Comparison of ENCODE assay signal across 11 cellular contexts in genomic region chr3:58387650-58388546, GRCh38. TPM values are rescaled to one million over a fixed set of nuclear protein-coding genes. Genes with fewer than 3 reads are reported as not detected.
DNase-seq lines count a peak whose midpoint lies in the region; ATAC-seq and TF ChIP-seq lines count a peak whose summit lies in the region.
"Had no signal": no experiment of that assay in that cellular context is flagged by ENCODE, and none has a peak within 500 bp of the region (broad histone marks: within the 10 kb centered on the region; RNA-seq: fewer than 3 reads in every experiment).

No MANE protein-coding gene starts in this region.

- WGBS in esophagus, 2 donors: 71 to 75% methylated on average over 6 of the region's 6 CpGs
- WGBS in upper lobe of left lung, 2 donors: 76 to 79% methylated on average over 6 of the region's 6 CpGs

- H3K4me3 ChIP-seq in esophagus (ENCODE audit: low read depth in 1 of 2, low read length in 2 of 2): no peak overlapping the region
- no peak overlapping the region for H3K4me3 ChIP-seq in upper lobe of left lung
- H3K4me3 ChIP-seq: neural progenitor cell had no signal

- ATAC-seq in activated T-cell treated with anti-CD3 and anti-CD28 coated beads, Interleukin-2, amount 50 U/mL, for 72 hours (replicated peaks in 1 of 2): no peak
- no peak for ATAC-seq in natural killer cell treated with Interleukin-12 subunit alpha and Interleukin-12 subunit beta and Interleukin-15 and Interleukin-18, amount 100 ng/mL, for 72 hours
- ATAC-seq in upper lobe of left lung (ENCODE audit: low FRiP score in 2 of 2) (peak in 1 of 2 donors; percentile 9), HG03521 (IDR thresholded peaks at IDR 0.05; ENCODE audit: unreplicated experiment) (no peak), HG02870 (IDR thresholded peaks at IDR 0.05; ENCODE audit: unreplicated experiment) (no peak), HG03460 (IDR thresholded peaks at IDR 0.05; ENCODE audit: unreplicated experiment) (no peak)

- no peaks in the 10 kb centered on the region for H3K27me3 ChIP-seq in esophagus (ENCODE audit: control insufficient read depth in 1 of 2, insufficient read depth in 2 of 2, low read length in 2 of 2)
- H3K27me3 ChIP-seq in upper lobe of left lung: no peaks in the 10 kb centered on the region
- H3K27me3 ChIP-seq: neural progenitor cell had no signal

- TF ChIP-seq POLR2A in upper lobe of left lung (IDR thresholded peaks at IDR 0.05): no peak

- H3K27me3 Mint-ChIP-seq in activated T-cell treated with anti-CD3 and anti-CD28 coated beads, Interleukin-2, amount 50 U/mL, for 24 hours: no peaks in the 10 kb centered on the region
- H3K27me3 Mint-ChIP-seq in activated T-cell treated with anti-CD3 and anti-CD28 coated beads, Interleukin-2, amount 50 U/mL, for 72 hours (ENCODE audit: low read depth): no peaks in the 10 kb centered on the region
- H3K27me3 Mint-ChIP-seq in natural killer cell treated with Interleukin-12 subunit alpha and Interleukin-12 subunit beta and Interleukin-15 and Interleukin-18, amount 100 ng/mL, for 72 hours: no peaks in the 10 kb centered on the region

- TF ChIP-seq EP300 in upper lobe of left lung (IDR thresholded peaks at IDR 0.05): no peak

- H3K36me3 Mint-ChIP-seq in activated T-cell treated with anti-CD3 and anti-CD28 coated beads, Interleukin-2, amount 50 U/mL, for 24 hours (ENCODE audit: low read depth): peaks cover 60% of the 10 kb centered on the region
- peaks cover 7 to 15% of the 10 kb centered on the region in 2 donors for H3K36me3 Mint-ChIP-seq in activated T-cell treated with anti-CD3 and anti-CD28 coated beads, Interleukin-2, amount 50 U/mL, for 72 hours (ENCODE audit: insufficient read depth in 2 of 2)
- peaks cover 8% of the 10 kb centered on the region for H3K36me3 Mint-ChIP-seq in natural killer cell treated with Interleukin-12 subunit alpha and Interleukin-12 subunit beta and Interleukin-15 and Interleukin-18, amount 100 ng/mL, for 72 hours
- H3K36me3 Mint-ChIP-seq: neural progenitor cell had no signal

- no peaks in the 10 kb centered on the region for H3K9me3 ChIP-seq in esophagus (ENCODE audit: control insufficient read depth in 2 of 2, insufficient read depth in 1 of 2, low read depth in 1 of 2, low read length in 1 of 2)
- no peaks in the 10 kb centered on the region for H3K9me3 ChIP-seq in upper lobe of left lung

- DNase-seq in activated T-cell treated with anti-CD3 and anti-CD28 coated beads, Interleukin-2, amount 50 U/mL, for 24 hours: no peak
- no peak for DNase-seq in activated T-cell treated with anti-CD3 and anti-CD28 coated beads, Interleukin-2, amount 50 U/mL, for 72 hours
- DNase-seq in natural killer cell treated with Interleukin-12 subunit alpha and Interleukin-12 subunit beta and Interleukin-15 and Interleukin-18, amount 100 ng/mL, for 72 hours (ENCODE audit: low spot score): no peak
- DNase-seq in upper lobe of left lung: no peak
- DNase-seq: activated CD4-positive, CD25-positive, alpha-beta regulatory T cell treated with anti-CD3 and anti-CD28 coated beads, Interleukin-2, amount 50 U/mL, for 72 hours; NK-92 treated with Interleukin-12 subunit alpha and Interleukin-12 subunit beta, amount 100 ng/mL, for 24 hours had no signal

- peak overlapping the region; percentile 16 to 29 for H3K27ac ChIP-seq in esophagus (ENCODE audit: low read depth in 2 of 2, low read length in 1 of 2)
- peak overlapping the region; percentile 47 to 81 (median 74) for H3K27ac ChIP-seq in upper lobe of left lung
- H3K27ac ChIP-seq: neural progenitor cell had no signal

- H3K4me1 ChIP-seq in esophagus (ENCODE audit: control insufficient read depth in 2 of 2, insufficient read depth in 2 of 2, low read length in 1 of 2) (no peaks in the 10 kb centered on the region), upper lobe of left lung (peaks cover 17 to 38% (median 25%) of the 10 kb centered on the region in 4 donors)

- H3K4me3 Mint-ChIP-seq in activated T-cell treated with anti-CD3 and anti-CD28 coated beads, Interleukin-2, amount 50 U/mL, for 24 hours: no peak overlapping the region
- H3K4me3 Mint-ChIP-seq in activated T-cell treated with anti-CD3 and anti-CD28 coated beads, Interleukin-2, amount 50 U/mL, for 72 hours: no peak overlapping the region
- no peak overlapping the region for H3K4me3 Mint-ChIP-seq in natural killer cell treated with Interleukin-12 subunit alpha and Interleukin-12 subunit beta and Interleukin-15 and Interleukin-18, amount 100 ng/mL, for 72 hours
- H3K4me3 Mint-ChIP-seq: neural progenitor cell had no signal

- no peaks in the 10 kb centered on the region for H3K4me1 Mint-ChIP-seq in activated T-cell treated with anti-CD3 and anti-CD28 coated beads, Interleukin-2, amount 50 U/mL, for 24 hours (ENCODE audit: low read depth)
- H3K4me1 Mint-ChIP-seq in activated T-cell treated with anti-CD3 and anti-CD28 coated beads, Interleukin-2, amount 50 U/mL, for 72 hours (ENCODE audit: low read depth): no peaks in the 10 kb centered on the region
- peaks cover 18 to 24% of the 10 kb centered on the region in 2 donors for H3K4me1 Mint-ChIP-seq in natural killer cell treated with Interleukin-12 subunit alpha and Interleukin-12 subunit beta and Interleukin-15 and Interleukin-18, amount 100 ng/mL, for 72 hours (ENCODE audit: low read depth in 2 of 2)

- no peaks in the 10 kb centered on the region for H3K9me3 Mint-ChIP-seq in activated T-cell treated with anti-CD3 and anti-CD28 coated beads, Interleukin-2, amount 50 U/mL, for 24 hours
- H3K9me3 Mint-ChIP-seq in activated T-cell treated with anti-CD3 and anti-CD28 coated beads, Interleukin-2, amount 50 U/mL, for 72 hours: no peaks in the 10 kb centered on the region
- no peaks in the 10 kb centered on the region for H3K9me3 Mint-ChIP-seq in natural killer cell treated with Interleukin-12 subunit alpha and Interleukin-12 subunit beta and Interleukin-15 and Interleukin-18, amount 100 ng/mL, for 72 hours
- H3K9me3 Mint-ChIP-seq: neural progenitor cell had no signal

- TF ChIP-seq CTCF in upper lobe of left lung (IDR thresholded peaks at IDR 0.05): no peak

- H3K27ac Mint-ChIP-seq in activated T-cell treated with anti-CD3 and anti-CD28 coated beads, Interleukin-2, amount 50 U/mL, for 24 hours: peak overlapping the region; percentile 12
- H3K27ac Mint-ChIP-seq in activated T-cell treated with anti-CD3 and anti-CD28 coated beads, Interleukin-2, amount 50 U/mL, for 72 hours: no peak overlapping the region
- peak overlapping the region; percentile 60 to 82 for H3K27ac Mint-ChIP-seq in natural killer cell treated with Interleukin-12 subunit alpha and Interleukin-12 subunit beta and Interleukin-15 and Interleukin-18, amount 100 ng/mL, for 72 hours
- H3K27ac Mint-ChIP-seq: neural progenitor cell had no signal

- no peaks in the 10 kb centered on the region for H3K36me3 ChIP-seq in esophagus (ENCODE audit: control insufficient read depth in 2 of 2, insufficient read depth in 2 of 2, low read length in 1 of 2)
- H3K36me3 ChIP-seq in upper lobe of left lung: peaks cover 0 to 21% (median under 1%) of the 10 kb centered on the region in 4 donors
- H3K36me3 ChIP-seq: neural progenitor cell had no signal

RNA-seq across cellular contexts. Expression of gene PDHB, which starts 45.7 kb away (rescaled TPM):
- total RNA-seq in activated T-cell treated with anti-CD3 and anti-CD28 coated beads, Interleukin-2, amount 50 U/mL, for 72 hours: 10 to 100 TPM; 36.9 to 40.5 TPM
- polyA plus RNA-seq in esophagus: 10 to 100 TPM; 59.0 to 82.0 TPM
- 10 to 100 TPM; 30.6 to 41.7 TPM for total RNA-seq in natural killer cell treated with Interleukin-12 subunit alpha and Interleukin-12 subunit beta and Interleukin-15 and Interleukin-18, amount 100 ng/mL, for 72 hours
- 10 to 100 TPM; 20.4 to 81.4 (median 48.5) TPM for total RNA-seq in upper lobe of left lung

RNA-seq across cellular contexts. Expression of gene PXK, which starts 55.2 kb away (rescaled TPM):
- 10 to 100 TPM; 76.1 to 79.0 TPM for total RNA-seq in activated T-cell treated with anti-CD3 and anti-CD28 coated beads, Interleukin-2, amount 50 U/mL, for 72 hours
- polyA plus RNA-seq in esophagus: 1 to 10 TPM; 3.2 to 6.0 TPM
- 10 to 100 TPM; 63.8 to 67.8 TPM for total RNA-seq in natural killer cell treated with Interleukin-12 subunit alpha and Interleukin-12 subunit beta and Interleukin-15 and Interleukin-18, amount 100 ng/mL, for 72 hours
- total RNA-seq in upper lobe of left lung: 10 to 100 TPM; 17.6 to 38.8 (median 23.2) TPM
